In genomic region chr5:9440517-9440916, GRCh38 we compare ENCODE assay signal across 20 cellular contexts.
DNase-seq lines count a peak whose midpoint lies in the region; ATAC-seq and TF ChIP-seq lines count a peak whose summit lies in the region.
"Had no signal": no experiment of that assay in that cellular context is flagged by ENCODE, and none has a peak within 500 bp of the region (broad histone marks: within the 10 kb centered on the region; RNA-seq: fewer than 3 reads in every experiment).

No MANE protein-coding gene starts in this region.

- no peaks in the 10 kb centered on the region for H3K9me3 Mint-ChIP-seq in glutamatergic neuron (ENCODE audit: unreplicated experiment)
- H3K9me3 Mint-ChIP-seq in activated T-helper 17 cell treated with anti-CD3 and anti-CD28 coated beads, Interleukin-2, amount 50 U/mL, for 72 hours, result peaks cover 19% of the 10 kb centered on the region

- no peaks in the 10 kb centered on the region for H3K36me3 Mint-ChIP-seq in glutamatergic neuron (ENCODE audit: unreplicated experiment)
- H3K36me3 Mint-ChIP-seq in activated T-helper 17 cell treated with anti-CD3 and anti-CD28 coated beads, Interleukin-2, amount 50 U/mL, for 72 hours (ENCODE audit: low read depth), result no peaks in the 10 kb centered on the region
- H3K36me3 Mint-ChIP-seq: CD8-positive, alpha-beta T cell had no signal

- TF ChIP-seq CTCF in fibroblast of the aortic adventitia (IDR thresholded peaks at IDR 0.05; ENCODE audit: insufficient read depth, low read length), result no peak
- TF ChIP-seq CTCF in glutamatergic neuron (IDR thresholded peaks at IDR 0.05; ENCODE audit: partially characterized antibody, unreplicated experiment), result no peak

- H3K4me1 Mint-ChIP-seq in glutamatergic neuron (ENCODE audit: low read depth, unreplicated experiment), result no peaks in the 10 kb centered on the region
- H3K4me1 Mint-ChIP-seq in activated T-helper 17 cell treated with anti-CD3 and anti-CD28 coated beads, Interleukin-2, amount 50 U/mL, for 72 hours, result no peaks in the 10 kb centered on the region
- H3K4me1 Mint-ChIP-seq: GM23338 had no signal

- H3K4me3 Mint-ChIP-seq in glutamatergic neuron (ENCODE audit: unreplicated experiment), result no peak overlapping the region
- no peak overlapping the region for H3K4me3 Mint-ChIP-seq in activated T-helper 17 cell treated with anti-CD3 and anti-CD28 coated beads, Interleukin-2, amount 50 U/mL, for 72 hours
- H3K4me3 Mint-ChIP-seq: CD8-positive, alpha-beta T cell; GM23338; naive thymus-derived CD8-positive, alpha-beta T cell had no signal

- no peak overlapping the region for H3K4me3 ChIP-seq in fibroblast of the aortic adventitia (ENCODE audit: low read depth, low read length)
- H3K4me3 ChIP-seq: GM23338, lung had no signal

- no peak overlapping the region for H3K27ac Mint-ChIP-seq in glutamatergic neuron (ENCODE audit: unreplicated experiment)
- H3K27ac Mint-ChIP-seq in activated T-helper 17 cell treated with anti-CD3 and anti-CD28 coated beads, Interleukin-2, amount 50 U/mL, for 72 hours, result no peak overlapping the region
- H3K27ac Mint-ChIP-seq: CD8-positive, alpha-beta T cell; GM23338; naive thymus-derived CD8-positive, alpha-beta T cell had no signal

- ATAC-seq in activated T-helper 17 cell treated with anti-CD3 and anti-CD28 coated beads, Interleukin-2, amount 50 U/mL, for 72 hours (replicated peaks), result no peak
- ATAC-seq in HG02623 (IDR thresholded peaks at IDR 0.05; ENCODE audit: unreplicated experiment), result no peak
- ATAC-seq: CD8-positive, alpha-beta T cell; GM23338; naive thymus-derived CD8-positive, alpha-beta T cell; Panc1 had no signal

- H3K27me3 Mint-ChIP-seq in glutamatergic neuron (ENCODE audit: unreplicated experiment), result no peaks in the 10 kb centered on the region
- H3K27me3 Mint-ChIP-seq in activated T-helper 17 cell treated with anti-CD3 and anti-CD28 coated beads, Interleukin-2, amount 50 U/mL, for 72 hours, result no peaks in the 10 kb centered on the region

- peak; percentile 41 for DNase-seq in HS-27A (ENCODE audit: low read depth)
- DNase-seq in T1000 (lab: John Stamatoyannopoulos, UW), result peak; percentile 3
- DNase-seq in fibroblast of the aortic adventitia (ENCODE audit: low read depth), result peak; percentile 68
- DNase-seq in glutamatergic neuron, result no peak
- no peak for DNase-seq in SIG-M5 treated with dmso at 0.1 percent for 504 hours (lab: John Stamatoyannopoulos, UW; ENCODE audit: unreplicated experiment)
- DNase-seq: activated CD4-positive, CD25-positive, alpha-beta regulatory T cell treated with anti-CD3 and anti-CD28 coated beads, Interleukin-2, amount 50 U/mL, for 72 hours; activated naive CD4-positive, alpha-beta T cell treated with Interleukin-2 at 50 U/mL for 16 hours; CD8-positive, alpha-beta T cell; effector CD8-positive, alpha-beta T cell; naive thymus-derived CD8-positive, alpha-beta T cell; NCI-H2029; NCI-H526 treated with DMSO at 0.1 percent for 48 hours; retina; stimulated activated CD4-positive, alpha-beta T cell treated with anti-CD3 and anti-CD28 coated beads, Interleukin-1b, Interleukin-23, amount 100 ng/mL, for 48 hours; T-helper 1 cell had no signal

Comparison
In these comparisons a context has a peak if more than half of its experiments do, and no peak if none do; other contexts are left out.
1. DNase-seq: peak in HS-27A (single experiment), T1000 (single experiment) and fibroblast of the aortic adventitia (single experiment); none in glutamatergic neuron (single experiment) and SIG-M5 treated with dmso at 0.1 percent for 504 hours (single experiment).